Comparison of ENCODE assay signal across 1 cellular context in the genomic region with DNA sequence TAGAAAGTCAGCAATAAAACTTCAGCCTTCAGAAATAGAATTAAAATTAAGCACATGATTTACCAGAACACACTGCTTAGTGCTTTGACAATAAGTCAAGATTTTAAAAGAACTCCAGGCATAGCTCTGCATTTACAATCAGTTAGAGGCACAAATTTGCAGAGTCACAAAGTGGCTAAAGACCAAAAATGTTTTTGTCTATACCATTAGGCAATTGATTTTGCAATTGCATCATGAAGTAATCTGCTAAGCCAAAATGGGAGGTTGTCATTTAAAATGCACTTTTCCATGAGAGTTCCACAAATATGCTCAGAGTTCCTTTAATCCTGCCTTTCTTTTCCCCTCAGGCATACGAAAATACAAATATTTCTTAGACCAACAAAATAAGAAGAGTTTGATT.
TF ChIP-seq lines count a peak whose summit lies in the region.

No MANE protein-coding gene starts in this region.

TF ChIP-seq in K562, 482 proteins besides CTCF, POLR2A, EP300 and RAD21 (continued from another document):
- TF ChIP-seq, protein P1, sequence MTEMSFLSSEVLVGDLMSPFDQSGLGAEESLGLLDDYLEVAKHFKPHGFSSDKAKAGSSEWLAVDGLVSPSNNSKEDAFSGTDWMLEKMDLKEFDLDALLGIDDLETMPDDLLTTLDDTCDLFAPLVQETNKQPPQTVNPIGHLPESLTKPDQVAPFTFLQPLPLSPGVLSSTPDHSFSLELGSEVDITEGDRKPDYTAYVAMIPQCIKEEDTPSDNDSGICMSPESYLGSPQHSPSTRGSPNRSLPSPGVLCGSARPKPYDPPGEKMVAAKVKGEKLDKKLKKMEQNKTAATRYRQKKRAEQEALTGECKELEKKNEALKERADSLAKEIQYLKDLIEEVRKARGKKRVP (CRISPR knock-in tag; IDR thresholded peaks at IDR 0.05), result 0 out of 2 replicates have a peak, but pooled peaks have one; percentile 31
- peak; percentile 80 for TF ChIP-seq CEBPB (tag; IDR thresholded peaks at IDR 0.05)
- TF ChIP-seq MAFG (tag; conservative IDR thresholded peaks at IDR 0.05), result peak; percentile 37; the same call in 1 of the 2 replicates
- peak; percentile 16; the same call in 1 of the 2 replicates for TF ChIP-seq ZNF316 (IDR thresholded peaks at IDR 0.05)
- TF ChIP-seq, protein P2, sequence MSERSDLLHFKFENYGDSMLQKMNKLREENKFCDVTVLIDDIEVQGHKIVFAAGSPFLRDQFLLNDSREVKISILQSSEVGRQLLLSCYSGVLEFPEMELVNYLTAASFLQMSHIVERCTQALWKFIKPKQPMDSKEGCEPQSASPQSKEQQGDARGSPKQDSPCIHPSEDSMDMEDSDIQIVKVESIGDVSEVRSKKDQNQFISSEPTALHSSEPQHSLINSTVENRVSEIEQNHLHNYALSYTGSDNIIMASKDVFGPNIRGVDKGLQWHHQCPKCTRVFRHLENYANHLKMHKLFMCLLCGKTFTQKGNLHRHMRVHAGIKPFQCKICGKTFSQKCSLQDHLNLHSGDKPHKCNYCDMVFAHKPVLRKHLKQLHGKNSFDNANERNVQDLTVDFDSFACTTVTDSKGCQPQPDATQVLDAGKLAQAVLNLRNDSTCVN (CRISPR knock-in tag; IDR thresholded peaks at IDR 0.05), result no peak
- 0 out of 2 replicates have a peak, but pooled peaks have one; percentile 14 for TF ChIP-seq EP400 (IDR thresholded peaks at IDR 0.05)
- TF ChIP-seq, protein P3, sequence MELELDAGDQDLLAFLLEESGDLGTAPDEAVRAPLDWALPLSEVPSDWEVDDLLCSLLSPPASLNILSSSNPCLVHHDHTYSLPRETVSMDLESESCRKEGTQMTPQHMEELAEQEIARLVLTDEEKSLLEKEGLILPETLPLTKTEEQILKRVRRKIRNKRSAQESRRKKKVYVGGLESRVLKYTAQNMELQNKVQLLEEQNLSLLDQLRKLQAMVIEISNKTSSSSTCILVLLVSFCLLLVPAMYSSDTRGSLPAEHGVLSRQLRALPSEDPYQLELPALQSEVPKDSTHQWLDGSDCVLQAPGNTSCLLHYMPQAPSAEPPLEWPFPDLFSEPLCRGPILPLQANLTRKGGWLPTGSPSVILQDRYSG (tag; conservative IDR thresholded peaks at IDR 0.05; ENCODE audit: low read depth), result no peak
- TF ChIP-seq JUND (IDR thresholded peaks at IDR 0.05; ENCODE audit: borderline replicate concordance, low read depth, low read length), result 0 out of 2 replicates have a peak, but pooled peaks have one; percentile 10
- no peak for TF ChIP-seq JUND (tag; IDR thresholded peaks at IDR 0.05; ENCODE audit: borderline replicate concordance, low read depth, low read length)
- no peak for TF ChIP-seq PHB2 (IDR thresholded peaks at IDR 0.05; ENCODE audit: low read depth)
- TF ChIP-seq NFE2 (IDR thresholded peaks at IDR 0.05; ENCODE audit: low read depth), result peak; percentile 33; the same call in 1 of the 2 replicates
- no peak for TF ChIP-seq BCOR (IDR thresholded peaks at IDR 0.05)
- TF ChIP-seq, protein P4, sequence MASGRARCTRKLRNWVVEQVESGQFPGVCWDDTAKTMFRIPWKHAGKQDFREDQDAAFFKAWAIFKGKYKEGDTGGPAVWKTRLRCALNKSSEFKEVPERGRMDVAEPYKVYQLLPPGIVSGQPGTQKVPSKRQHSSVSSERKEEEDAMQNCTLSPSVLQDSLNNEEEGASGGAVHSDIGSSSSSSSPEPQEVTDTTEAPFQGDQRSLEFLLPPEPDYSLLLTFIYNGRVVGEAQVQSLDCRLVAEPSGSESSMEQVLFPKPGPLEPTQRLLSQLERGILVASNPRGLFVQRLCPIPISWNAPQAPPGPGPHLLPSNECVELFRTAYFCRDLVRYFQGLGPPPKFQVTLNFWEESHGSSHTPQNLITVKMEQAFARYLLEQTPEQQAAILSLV (tag; IDR thresholded peaks at IDR 0.05), result 0 out of 2 replicates have a peak, but pooled peaks have one; percentile 44
TF ChIP-seq in K562: peak in this region for 12.
